Comparison of ENCODE assay signal across 1 cellular context in genomic region chr1:200075938-200076546, GRCh38.
TF ChIP-seq lines count a peak whose summit lies in the region.

No MANE protein-coding gene starts in this region.

TF ChIP-seq in A549, 52 proteins besides CTCF, POLR2A, EP300 and RAD21 (continued from another document):
- TF ChIP-seq FOSL2 (IDR thresholded peaks at IDR 0.05) (peak; percentile 82), FOSL2 (CRISPR knock-in tag; IDR thresholded peaks at IDR 0.05) (peak; percentile 94), HEYL (CRISPR knock-in tag; IDR thresholded peaks at IDR 0.05) (no peak), JUNB (IDR thresholded peaks at IDR 0.05) (peak; percentile 83), RCOR1 (IDR thresholded peaks at IDR 0.05; ENCODE audit: low read depth, low read length) (no peak), HOXA7 (CRISPR knock-in tag; IDR thresholded peaks at IDR 0.05) (no peak), CHD2 (IDR thresholded peaks at IDR 0.05; ENCODE audit: low read length, partially characterized antibody) (no peak), RARB (CRISPR knock-in tag; IDR thresholded peaks at IDR 0.05) (no peak)
- TF ChIP-seq, protein P1, sequence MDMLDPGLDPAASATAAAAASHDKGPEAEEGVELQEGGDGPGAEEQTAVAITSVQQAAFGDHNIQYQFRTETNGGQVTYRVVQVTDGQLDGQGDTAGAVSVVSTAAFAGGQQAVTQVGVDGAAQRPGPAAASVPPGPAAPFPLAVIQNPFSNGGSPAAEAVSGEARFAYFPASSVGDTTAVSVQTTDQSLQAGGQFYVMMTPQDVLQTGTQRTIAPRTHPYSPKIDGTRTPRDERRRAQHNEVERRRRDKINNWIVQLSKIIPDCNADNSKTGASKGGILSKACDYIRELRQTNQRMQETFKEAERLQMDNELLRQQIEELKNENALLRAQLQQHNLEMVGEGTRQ (IDR thresholded peaks at IDR 0.05), result no peak
